8 cellular contexts compared by ENCODE assay signal in genomic region chr17:9994761-9995160, GRCh38.
"Had no signal": no experiment of that assay in that cellular context is flagged by ENCODE, and none has a peak within 500 bp of the region (broad histone marks: within the 10 kb centered on the region; RNA-seq: fewer than 3 reads in every experiment).

No MANE protein-coding gene starts in this region.

- ATAC-seq: HCT116, K562 had no signal

- H2AFZ ChIP-seq: GM23248 had no signal

- DNase-seq: GM23248, GOT3, H7, HFFc6, IMR-90 had no signal

- H3K9ac ChIP-seq: GM23248 had no signal

- H3K4me1 ChIP-seq: HAP-1 had no signal

- H3K27ac ChIP-seq: GM23248 had no signal

- H3K4me3 ChIP-seq: GM23248, HAP-1, K562 had no signal

- H3K36me3 ChIP-seq: HAP-1 had no signal
